Comparison of ENCODE assay signal across 20 cellular contexts in genomic region chrX:11435568-11435967, GRCh38.
DNase-seq lines count a peak whose midpoint lies in the region; ATAC-seq and TF ChIP-seq lines count a peak whose summit lies in the region.
"Had no signal": no experiment of that assay in that cellular context is flagged by ENCODE, and none has a peak within 500 bp of the region (broad histone marks: within the 10 kb centered on the region; RNA-seq: fewer than 3 reads in every experiment).

No MANE protein-coding gene starts in this region.

- no peaks in the 10 kb centered on the region for H3K36me3 Mint-ChIP-seq in activated naive CD4-positive, alpha-beta T cell treated with anti-CD3 and anti-CD28 coated beads, Interleukin-2, amount 50 U/mL, for 72 hours
- H3K36me3 Mint-ChIP-seq: activated naive CD8-positive, alpha-beta T cell treated with anti-CD3 and anti-CD28 coated beads, Interleukin-2, amount 10 ng/mL, durations not matched to agents 7 days and 5 days; stimulated activated naive B cell treated with anti-CD40 and anti-IgM and Interleukin-4, amounts not matched to agents 10 μg/mL and 1 μg/mL and 100 μg/mL, for 72 hours had no signal

- H3K27me3 ChIP-seq in BJ (ENCODE audit: control insufficient read depth, insufficient read depth, low read length) (no peaks in the 10 kb centered on the region), KMS-11 (ENCODE audit: insufficient read depth, low read depth) (no peaks in the 10 kb centered on the region), osteoblast (ENCODE audit: insufficient read depth, low read length) (no peaks in the 10 kb centered on the region), colonic mucosa (no peaks in the 10 kb centered on the region)
- H3K27me3 ChIP-seq: neutrophil, Peyer's patch had no signal

- H3K4me1 ChIP-seq in KMS-11 (ENCODE audit: low read depth, poor library complexity, severe bottlenecking), result peaks cover 60% of the 10 kb centered on the region
- H3K4me1 ChIP-seq in osteoblast (ENCODE audit: insufficient read depth, low read length), result peaks cover 26% of the 10 kb centered on the region
- no peaks in the 10 kb centered on the region for H3K4me1 ChIP-seq in colonic mucosa
- H3K4me1 ChIP-seq: heart right ventricle, Peyer's patch had no signal

- intact Hi-C loops in colonic mucosa (cut with DNase I), result no loop called here

- H3K4me3 ChIP-seq in BJ (ENCODE audit: low read depth, low read length), result no peak overlapping the region
- no peak overlapping the region for H3K4me3 ChIP-seq in KMS-11 (IDR thresholded peaks at IDR 0.05; ENCODE audit: insufficient read depth, low read depth, low read length)
- H3K4me3 ChIP-seq in choroid plexus epithelial cell (ENCODE audit: low read depth, low read length), result no peak overlapping the region
- no peak overlapping the region for H3K4me3 ChIP-seq in osteoblast (ENCODE audit: insufficient read depth, low read length)
- no peak overlapping the region for H3K4me3 ChIP-seq in colonic mucosa
- H3K4me3 ChIP-seq: heart right ventricle, Peyer's patch had no signal

- POLR2A ChIA-PET in BJ (lab: Charles Lee), result no interaction called here

- DNase-seq in BJ (ENCODE audit: low read depth) (peak; percentile 71), choroid plexus epithelial cell (ENCODE audit: low read depth) (peak; percentile 80), osteoblast (ENCODE audit: insufficient read length, low spot score, missing footprints) (peak; percentile 71), substantia nigra (lab: John Stamatoyannopoulos, UW) (no peak), colonic mucosa (no peak), DMS 273 treated with DMSO at 0.1 percent for 48 hours (lab: John Stamatoyannopoulos, UW) (no peak)
- no peak for DNase-seq in activated naive CD4-positive, alpha-beta T cell treated with anti-CD3 and anti-CD28 coated beads, Interleukin-2, amount 50 U/mL, for 72 hours (ENCODE audit: low spot score in 2 of 2)
- DNase-seq: activated CD4-positive, alpha-beta memory T cell treated with anti-CD3 and anti-CD28 coated beads, Interleukin-2, amount 10 ng/mL, durations not matched to agents 7 days and 5 days; activated naive CD8-positive, alpha-beta T cell treated with anti-CD3 and anti-CD28 coated beads, Interleukin-2, amount 10 ng/mL, durations not matched to agents 7 days and 5 days; activated T-cell treated with anti-CD3 and anti-CD28 coated beads, Interleukin-2, amount 50 U/mL, for 72 hours; DMS153; H9; heart right ventricle; kidney; NCI-H1105; NCI-H774; Peyer's patch; stimulated activated naive B cell treated with anti-CD40 and anti-IgM and Interleukin-4, amounts not matched to agents 10 μg/mL and 1 μg/mL and 100 μg/mL, for 72 hours had no signal

- H3K27ac ChIP-seq in KMS-11 (peak overlapping the region; percentile 35; the same call in 1 of the 2 replicates), osteoblast (ENCODE audit: low read depth, low read length) (peak overlapping the region; percentile 82), substantia nigra (ENCODE audit: low read depth, low read length, poor library complexity, severe bottlenecking) (no peak overlapping the region), colonic mucosa (no peak overlapping the region)
- H3K27ac ChIP-seq: heart right ventricle, neutrophil, Peyer's patch had no signal

- H4K20me1 ChIP-seq in KMS-11 (ENCODE audit: insufficient read depth), result no peaks in the 10 kb centered on the region
- H4K20me1 ChIP-seq in osteoblast (ENCODE audit: insufficient read depth, low read length), result no peaks in the 10 kb centered on the region

- no peaks in the 10 kb centered on the region for H3K9me3 ChIP-seq in osteoblast (ENCODE audit: low read depth, low read length)
- no peaks in the 10 kb centered on the region for H3K9me3 ChIP-seq in colonic mucosa
- H3K9me3 ChIP-seq: heart right ventricle, neutrophil, Peyer's patch had no signal

- no peak for TF ChIP-seq CTCF in BJ (IDR thresholded peaks at IDR 0.05; ENCODE audit: insufficient read depth, low read depth, low read length)
- TF ChIP-seq CTCF in KMS-11 (conservative IDR thresholded peaks at IDR 0.05; ENCODE audit: low read depth, low read length), result no peak
- no peak for TF ChIP-seq CTCF in choroid plexus epithelial cell (conservative IDR thresholded peaks at IDR 0.05; ENCODE audit: low read depth, low read length)
- no peak for TF ChIP-seq CTCF in osteoblast (IDR thresholded peaks at IDR 0.05; ENCODE audit: extremely low read depth, low read depth, low read length)
- no peak for TF ChIP-seq CTCF in colonic mucosa (IDR thresholded peaks at IDR 0.05)

- H3K9me3 Mint-ChIP-seq in activated naive CD4-positive, alpha-beta T cell treated with anti-CD3 and anti-CD28 coated beads, Interleukin-2, amount 50 U/mL, for 72 hours, result no peaks in the 10 kb centered on the region
- H3K9me3 Mint-ChIP-seq: activated CD4-positive, alpha-beta memory T cell treated with anti-CD3 and anti-CD28 coated beads, Interleukin-2, amount 10 ng/mL, durations not matched to agents 7 days and 5 days; activated naive CD8-positive, alpha-beta T cell treated with anti-CD3 and anti-CD28 coated beads, Interleukin-2, amount 10 ng/mL, durations not matched to agents 7 days and 5 days; activated T-cell treated with anti-CD3 and anti-CD28 coated beads, Interleukin-2, amount 50 U/mL, for 72 hours; stimulated activated naive B cell treated with anti-CD40 and anti-IgM and Interleukin-4, amounts not matched to agents 10 μg/mL and 1 μg/mL and 100 μg/mL, for 72 hours had no signal

- no peaks in the 10 kb centered on the region for H3K79me2 ChIP-seq in KMS-11 (ENCODE audit: insufficient read depth, low read depth)
- H3K79me2 ChIP-seq in osteoblast (ENCODE audit: insufficient read depth, low read length), result no peaks in the 10 kb centered on the region

- CTCF ChIA-PET in BJ (lab: Yijun Ruan, JAX), result interaction anchor here (1.1 kb wide), 1 partner anchor 35 kb away, joined by 3 read pairs; no protein-coding TSS in a partner anchor

- H3K9ac ChIP-seq in KMS-11 (0 out of 2 replicates have a peak overlapping the region, but pooled peaks have one; percentile 2), colonic mucosa (ENCODE audit: low read depth in 2 of 2, low read length in 2 of 2) (no peak overlapping the region)

- H3K27ac Mint-ChIP-seq in activated naive CD4-positive, alpha-beta T cell treated with anti-CD3 and anti-CD28 coated beads, Interleukin-2, amount 50 U/mL, for 72 hours, result no peak overlapping the region
- H3K27ac Mint-ChIP-seq: activated CD4-positive, alpha-beta memory T cell treated with anti-CD3 and anti-CD28 coated beads, Interleukin-2, amount 10 ng/mL, durations not matched to agents 7 days and 5 days; activated naive CD8-positive, alpha-beta T cell treated with anti-CD3 and anti-CD28 coated beads, Interleukin-2, amount 10 ng/mL, durations not matched to agents 7 days and 5 days; activated T-cell treated with anti-CD3 and anti-CD28 coated beads, Interleukin-2, amount 50 U/mL, for 72 hours; H9; stimulated activated naive B cell treated with anti-CD40 and anti-IgM and Interleukin-4, amounts not matched to agents 10 μg/mL and 1 μg/mL and 100 μg/mL, for 72 hours had no signal

- ATAC-seq in activated naive CD4-positive, alpha-beta T cell treated with anti-CD3 and anti-CD28 coated beads, Interleukin-2, amount 50 U/mL, for 72 hours, result no peak
- ATAC-seq: activated T-cell treated with anti-CD3 and anti-CD28 coated beads, Interleukin-2, amount 50 U/mL, for 72 hours; heart right ventricle; stimulated activated naive B cell treated with anti-CD40 and anti-IgM and Interleukin-4, amounts not matched to agents 10 μg/mL and 1 μg/mL and 100 μg/mL, for 72 hours had no signal

- peak overlapping the region; percentile 64 for H3K4me2 ChIP-seq in KMS-11
- peak overlapping the region; percentile 6 for H3K4me2 ChIP-seq in osteoblast (ENCODE audit: insufficient read depth, low read length)

- H3K36me3 ChIP-seq in BJ (ENCODE audit: control insufficient read depth, insufficient read depth, low read length), result no peaks in the 10 kb centered on the region
- no peaks in the 10 kb centered on the region for H3K36me3 ChIP-seq in KMS-11 (ENCODE audit: insufficient read depth)
- no peaks in the 10 kb centered on the region for H3K36me3 ChIP-seq in osteoblast (ENCODE audit: insufficient read depth, low read length)
- no peaks in the 10 kb centered on the region for H3K36me3 ChIP-seq in colonic mucosa
- H3K36me3 ChIP-seq: heart right ventricle, neutrophil, Peyer's patch had no signal

- H2AFZ ChIP-seq in KMS-11 (ENCODE audit: low read depth), result peak overlapping the region; percentile 29; the same call in 1 of the 2 replicates
- H2AFZ ChIP-seq in osteoblast (ENCODE audit: low read length), result no peak overlapping the region

Comparison
In these comparisons a context has a peak if more than half of its experiments do, and no peak if none do; other contexts are left out.
1. DNase-seq: peak in BJ (single experiment), choroid plexus epithelial cell (single experiment) and osteoblast (single experiment); none in substantia nigra (0 of 49), activated naive CD4-positive, alpha-beta T cell treated with anti-CD3 and anti-CD28 coated beads, Interleukin-2, amount 50 U/mL, for 72 hours (0 of 2), colonic mucosa (single experiment) and DMS 273 treated with DMSO at 0.1 percent for 48 hours (single experiment).
2. H3K27ac ChIP-seq: peak in KMS-11 (single experiment) and osteoblast (single experiment); none in substantia nigra (single experiment) and colonic mucosa (single experiment).